ENCODE assay signal across 8 cellular contexts in the genomic region with DNA sequence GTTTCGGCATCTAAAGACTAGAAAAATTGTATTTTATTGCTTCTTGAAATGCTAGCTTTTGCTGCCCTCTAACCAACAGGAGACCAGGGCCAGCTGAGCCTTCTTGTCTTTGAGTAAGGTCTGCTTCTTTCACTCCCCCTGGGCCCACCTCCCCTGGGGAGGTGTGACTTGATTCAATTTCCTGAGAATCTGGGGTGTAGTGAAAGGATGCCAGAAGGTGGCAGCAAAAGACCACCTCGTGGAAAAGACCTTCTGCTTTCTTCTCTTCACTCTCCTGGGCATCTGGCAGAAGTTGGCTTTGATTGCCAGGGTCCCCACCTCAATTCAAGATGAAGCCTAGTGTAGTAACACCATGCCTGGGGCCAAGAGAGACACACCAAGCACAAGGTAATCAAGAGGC.
A peak's percentile ranks its signal among the peaks of the same experiment; 100 is the strongest.
DNase-seq lines count a peak whose midpoint lies in the region; ATAC-seq, FAIRE-seq and TF ChIP-seq lines count a peak whose summit lies in the region.

No MANE protein-coding gene starts in this region.

- ATAC-seq in CD4-positive, CD25-positive, alpha-beta regulatory T cell (ENCODE audit: low read depth in 2 of 2) = no peak
- ATAC-seq in RWPE2 (ENCODE audit: low read depth) (peak; percentile 57; the same call in 2 of the 3 replicates), GM12878 (peak; percentile 65)

- no peaks in the 10 kb centered on the region for H3K9me3 ChIP-seq in CD4-positive, CD25-positive, alpha-beta regulatory T cell (ENCODE audit: control insufficient read depth in 2 of 2, low read length in 2 of 2)
- H3K9me3 ChIP-seq in RWPE2 (ENCODE audit: severe bottlenecking) = no peaks in the 10 kb centered on the region
- no peaks in the 10 kb centered on the region for H3K9me3 ChIP-seq in GM12878 (replicated peaks; ENCODE audit: control insufficient read depth, insufficient read depth, low read length)

- intact Hi-C loops in GM12878 (cut with micrococcal nuclease; ENCODE audit: unreplicated experiment) = loop anchor here (1.0 to 5.0 kb wide), 4 partner anchors 191 to 1781 kb away; no protein-coding TSS in a partner anchor

- CTCF ChIA-PET in GM12878 (lab: Yijun Ruan, JAX) = interaction anchor here (1.0 to 1.3 kb wide), 2 partner anchors 177 to 210 kb away, joined by 6 to 7 read pairs; no protein-coding TSS in a partner anchor

- SMC1A ChIA-PET in GM12878 (lab: Charles Lee; ENCODE audit: uncharacterized antibody, unreplicated experiment) = interaction anchor here (0.8 to 1.2 kb wide), 3 partner anchors 12 to 1763 kb away, joined by 3 to 4 read pairs (median 4); no protein-coding TSS in a partner anchor

- in situ Hi-C loops in GM12878 (cut with MboI) = loop anchor here (5.0 to 10.0 kb wide), 3 partner anchors 193 to 1762 kb away; no protein-coding TSS in a partner anchor

- no peaks in the 10 kb centered on the region for H3K27me3 ChIP-seq in CD4-positive, CD25-positive, alpha-beta regulatory T cell (ENCODE audit: control insufficient read depth, insufficient read depth, low read length)
- H3K27me3 ChIP-seq in RWPE2 (ENCODE audit: insufficient read depth, poor library complexity, severe bottlenecking) = no peaks in the 10 kb centered on the region
- no peaks in the 10 kb centered on the region for H3K27me3 ChIP-seq in GM12878 (replicated peaks in 1 of 2; ENCODE audit: control insufficient read depth in 2 of 2, insufficient read depth in 2 of 2, low read length in 1 of 2)

- POLR2A ChIA-PET in GM12878 (lab: Charles Lee) = interaction anchor here (0.6 kb wide), 2 partner anchors 11 to 684 kb away, joined by 3 to 5 read pairs; no protein-coding TSS in a partner anchor

- H3K9me3 Mint-ChIP-seq in CD4-positive, CD25-positive, alpha-beta regulatory T cell = peaks cover 0 to 2% (median 0%) of the 10 kb centered on the region in 7 donors

- no peak overlapping the region for H3K9ac ChIP-seq in GM12878 (ENCODE audit: control insufficient read depth, insufficient read depth, low read length)

- RAD21 ChIA-PET in GM12878 (lab: Charles Lee; ENCODE audit: unreplicated experiment) = interaction anchor here (0.6 to 0.9 kb wide), 4 partner anchors 91 to 1778 kb away, joined by 3 to 4 read pairs (median 3); no protein-coding TSS in a partner anchor

- TF ChIP-seq EP300 in GM12878 (IDR thresholded peaks at IDR 0.05; ENCODE audit: borderline replicate concordance in 1 of 2, control insufficient read depth in 1 of 2, low read depth in 2 of 2, low read length in 2 of 2) = no peak

- no peak overlapping the region for H2AFZ ChIP-seq in GM12878 (ENCODE audit: control insufficient read depth, low read depth, low read length)

- TF ChIP-seq CTCF in RWPE2 (IDR thresholded peaks at IDR 0.05; ENCODE audit: poor library complexity, severe bottlenecking) (peak; percentile 61), GM12878 (IDR thresholded peaks at IDR 0.05 in 2 of 3, conservative IDR thresholded peaks at IDR 0.05 in 1 of 3; ENCODE audit: control insufficient read depth in 2 of 3, extremely low read depth in 1 of 3, insufficient read depth in 1 of 3, low read depth in 3 of 3, low read length in 3 of 3) (peak in 2 of 3 experiments; percentile 18 to 64; a peak in 4 of 6 replicates)

- no peak overlapping the region for H3K4me3 Mint-ChIP-seq in CD4-positive, CD25-positive, alpha-beta regulatory T cell

- H4K20me1 ChIP-seq in GM12878 (ENCODE audit: control insufficient read depth, insufficient read depth) = no peaks in the 10 kb centered on the region

- FAIRE-seq in GM12878 (lab: Jason Lieb, UNC) (no peak), GM12891 (lab: Jason Lieb, UNC) (no peak)

- no peak overlapping the region for H3K4me2 ChIP-seq in GM12878 (ENCODE audit: control insufficient read depth, insufficient read depth)

- no peaks in the 10 kb centered on the region for H3K36me3 Mint-ChIP-seq in CD4-positive, CD25-positive, alpha-beta regulatory T cell

- H3K79me2 ChIP-seq in GM12878 (ENCODE audit: control insufficient read depth, insufficient read depth, low read length) = no peaks in the 10 kb centered on the region

- no peak overlapping the region for H3K4me3 ChIP-seq in CD4-positive, CD25-positive, alpha-beta regulatory T cell (ENCODE audit: low read depth, low read length)
- no peak overlapping the region for H3K4me3 ChIP-seq in RWPE2 (ENCODE audit: severe bottlenecking)
- H3K4me3 ChIP-seq in GM12878 = no peak overlapping the region

- H3K36me3 ChIP-seq in CD4-positive, CD25-positive, alpha-beta regulatory T cell (ENCODE audit: control insufficient read depth, insufficient read depth, low read length) = no peaks in the 10 kb centered on the region
- no peaks in the 10 kb centered on the region for H3K36me3 ChIP-seq in RWPE2 (ENCODE audit: low read depth)
- no peaks in the 10 kb centered on the region for H3K36me3 ChIP-seq in GM12878 (ENCODE audit: control insufficient read depth in 2 of 2, insufficient read depth in 2 of 2, low read length in 1 of 2)

- H3K4me1 Mint-ChIP-seq in CD4-positive, CD25-positive, alpha-beta regulatory T cell = peaks cover 0 to 18% (median 7%) of the 10 kb centered on the region in 4 donors

- peak overlapping the region in 2 of 3 donors; percentile 19 to 39 for H3K27ac Mint-ChIP-seq in CD4-positive, CD25-positive, alpha-beta regulatory T cell

- BruUV-seq in GM12878 (replicated peaks; lab: Mats Ljungman, UMichigan) = no TSS peak

- TF ChIP-seq RAD21 in GM12878 (IDR thresholded peaks at IDR 0.05; ENCODE audit: insufficient read depth, low read depth, low read length) = peak; percentile 67

- TF ChIP-seq POLR2A in GM12878 (IDR thresholded peaks at IDR 0.05; ENCODE audit: low read depth, low read length) = no peak
- TF ChIP-seq POLR2A in GM12891 (IDR thresholded peaks at IDR 0.05; ENCODE audit: low read depth, low read length) = no peak

- DNase-seq in CD4-positive, CD25-positive, alpha-beta regulatory T cell = peak; percentile 1 to 66 (median 46)
- DNase-seq in HT-29 (ENCODE audit: low spot score) (peak; percentile 83), RWPE2 (ENCODE audit: low spot score) (no peak), GM12878 (ENCODE audit: low read depth, low spot score) (no peak), inferior parietal cortex (ENCODE audit: extremely low spot score) (peak; percentile 49), HK-2 (ENCODE audit: unreplicated experiment) (no peak), GM12891 (ENCODE audit: insufficient read length, low spot score) (no peak)
- peak; percentile 6 for DNase-seq in stimulated activated CD4-positive, alpha-beta T cell treated with anti-CD3 and anti-CD28 coated beads, Interleukin-4, amount 100 ng/mL, for 1 hour

- no peaks in the 10 kb centered on the region for H3K27me3 Mint-ChIP-seq in CD4-positive, CD25-positive, alpha-beta regulatory T cell

- H3K4me1 ChIP-seq in CD4-positive, CD25-positive, alpha-beta regulatory T cell (ENCODE audit: control insufficient read depth, insufficient read depth, low read length, poor library complexity, severe bottlenecking) = peaks cover 7% of the 10 kb centered on the region
- H3K4me1 ChIP-seq in RWPE2 (ENCODE audit: insufficient read depth, poor library complexity, severe bottlenecking) (no peaks in the 10 kb centered on the region), GM12878 (ENCODE audit: control insufficient read depth, insufficient read depth, low read length) (no peaks in the 10 kb centered on the region)

- H3K27ac ChIP-seq in CD4-positive, CD25-positive, alpha-beta regulatory T cell (ENCODE audit: insufficient read depth, low read length, poor library complexity, severe bottlenecking) = no peak overlapping the region
- H3K27ac ChIP-seq in RWPE2 (ENCODE audit: poor library complexity, severe bottlenecking) (no peak overlapping the region), GM12878 (ENCODE audit: control insufficient read depth, insufficient read depth) (no peak overlapping the region)

- WGBS in GM12878 (ENCODE audit: insufficient coverage, insufficient replicate concordance, low lambda C conversion rate, missing lambda C conversion rate) = 10% methylated on average over 2 of the region's 2 CpGs

TF ChIP-seq in GM12878, 131 proteins besides CTCF, POLR2A, EP300 and RAD21 (continues in another document):
- TF ChIP-seq SREBF2 (IDR thresholded peaks at IDR 0.05; ENCODE audit: low read length) (no peak), PML (IDR thresholded peaks at IDR 0.05; ENCODE audit: low read length) (no peak), SMC3 (IDR thresholded peaks at IDR 0.05; ENCODE audit: borderline replicate concordance, low read length) (peak; percentile 53), ZBTB33 (IDR thresholded peaks at IDR 0.05) (no peak)

TF ChIP-seq in GM12891, 5 proteins besides CTCF, POLR2A, EP300 and RAD21:
- TF ChIP-seq PAX5 (IDR thresholded peaks at IDR 0.05; ENCODE audit: insufficient read depth, low read length, severe bottlenecking) (no peak), SPI1 (IDR thresholded peaks at IDR 0.05; ENCODE audit: low read depth, low read length) (no peak), TAF1 (IDR thresholded peaks at IDR 0.05; ENCODE audit: low read depth, low read length) (no peak), POLR2AphosphoS5 (IDR thresholded peaks at IDR 0.05; ENCODE audit: low read depth, low read length) (no peak), POU2F2 (IDR thresholded peaks at IDR 0.05; ENCODE audit: low read depth, low read length) (no peak)
TF ChIP-seq in GM12891: peak in this region for 0.

Comparison
In these comparisons a context has a peak if more than half of its experiments do, and no peak if none do; other contexts are left out.
1. ATAC-seq: peak in RWPE2 (single experiment) and GM12878 (single experiment); none in CD4-positive, CD25-positive, alpha-beta regulatory T cell (0 of 2).
2. DNase-seq: peak in CD4-positive, CD25-positive, alpha-beta regulatory T cell (3 of 3), HT-29 (single experiment), inferior parietal cortex (single experiment) and stimulated activated CD4-positive, alpha-beta T cell treated with anti-CD3 and anti-CD28 coated beads, Interleukin-4, amount 100 ng/mL, for 1 hour (single experiment); none in RWPE2 (single experiment), GM12878 (single experiment), HK-2 (single experiment) and GM12891 (single experiment).